ENCODE assay signal across 8 cellular contexts in genomic region chr21:14403681-14404318, GRCh38. TPM values are rescaled to one million over a fixed set of nuclear protein-coding genes. Genes with fewer than 3 reads are reported as not detected.
A peak's percentile ranks its signal among the peaks of the same experiment; 100 is the strongest.
DNase-seq lines count a peak whose midpoint lies in the region; ATAC-seq and TF ChIP-seq lines count a peak whose summit lies in the region.

No MANE protein-coding gene starts in this region.

- H3K4me1 ChIP-seq in GM23338 (ENCODE audit: insufficient read depth): no peaks in the 10 kb centered on the region
- H3K4me1 ChIP-seq in naive thymus-derived CD4-positive, alpha-beta T cell (ENCODE audit: control insufficient read depth in 2 of 2, insufficient read depth in 2 of 2, low read length in 2 of 2): no peaks in the 10 kb centered on the region

- no peak overlapping the region for H3K27ac Mint-ChIP-seq in GM23338
- no peak overlapping the region for H3K27ac Mint-ChIP-seq in naive thymus-derived CD4-positive, alpha-beta T cell

- no peaks in the 10 kb centered on the region for H3K27me3 Mint-ChIP-seq in GM23338 (ENCODE audit: insufficient read depth, low read depth, poor library complexity)
- H3K27me3 Mint-ChIP-seq in naive thymus-derived CD4-positive, alpha-beta T cell: peaks cover 0 to 1% (median 0%) of the 10 kb centered on the region in 5 donors

- no peaks in the 10 kb centered on the region for H3K4me1 Mint-ChIP-seq in GM23338
- H3K4me1 Mint-ChIP-seq in naive thymus-derived CD4-positive, alpha-beta T cell: no peaks in the 10 kb centered on the region

- DNase-seq in DMS53 treated with DMSO at 0.1 percent for 48 hours (lab: John Stamatoyannopoulos, UW; ENCODE audit: unreplicated experiment) (peak; percentile 30), GM23338 (ENCODE audit: low spot score) (peak; percentile 46), NCI-H748 treated with DMSO at 0.1 percent for 48 hours (lab: John Stamatoyannopoulos, UW) (peak; percentile 15), dedifferentiated amniotic fluid mesenchymal stem cell (ENCODE audit: extremely low spot score) (peak; percentile 49), MG63 (no peak), globus pallidus (ENCODE audit: low spot score) (no peak)
- DNase-seq in naive thymus-derived CD4-positive, alpha-beta T cell: peak in 5 of 9 donors; percentile 19 to 55 (median 39)

- H3K27ac ChIP-seq in GM23338 (ENCODE audit: low read depth): no peak overlapping the region
- no peak overlapping the region for H3K27ac ChIP-seq in naive thymus-derived CD4-positive, alpha-beta T cell (ENCODE audit: low read depth, low read length)

- TF ChIP-seq CTCF in GM23338 (conservative IDR thresholded peaks at IDR 0.05; ENCODE audit: low read depth in 2 of 2): peak; percentile 53 to 66

- no peak overlapping the region for H2AFZ ChIP-seq in GM23338

- H4K20me1 ChIP-seq in GM23338 (replicated peaks; ENCODE audit: insufficient read depth): no peaks in the 10 kb centered on the region

- H3K36me3 Mint-ChIP-seq in GM23338 (ENCODE audit: low read depth): no peaks in the 10 kb centered on the region
- peaks cover 0 to 2% (median 0%) of the 10 kb centered on the region in 5 donors for H3K36me3 Mint-ChIP-seq in naive thymus-derived CD4-positive, alpha-beta T cell

- H3K27me3 ChIP-seq in GM23338 (ENCODE audit: insufficient read depth): no peaks in the 10 kb centered on the region
- H3K27me3 ChIP-seq in naive thymus-derived CD4-positive, alpha-beta T cell (ENCODE audit: control insufficient read depth in 2 of 2, insufficient read depth in 2 of 2, low read length in 2 of 2): no peaks in the 10 kb centered on the region
- H3K27me3 ChIP-seq in MG63: no peaks in the 10 kb centered on the region

- no peak overlapping the region for H3K4me3 Mint-ChIP-seq in GM23338
- no peak overlapping the region for H3K4me3 Mint-ChIP-seq in naive thymus-derived CD4-positive, alpha-beta T cell

- no peak overlapping the region for H3K4me3 ChIP-seq in GM23338
- H3K4me3 ChIP-seq in naive thymus-derived CD4-positive, alpha-beta T cell (ENCODE audit: low read length): no peak overlapping the region
- H3K4me3 ChIP-seq in MG63: no peak overlapping the region

- no peaks in the 10 kb centered on the region for H3K36me3 ChIP-seq in GM23338 (ENCODE audit: insufficient read depth)
- H3K36me3 ChIP-seq in naive thymus-derived CD4-positive, alpha-beta T cell (ENCODE audit: control insufficient read depth in 2 of 3, insufficient read depth in 3 of 3, low read length in 3 of 3): no peaks in the 10 kb centered on the region
- H3K36me3 ChIP-seq in MG63: no peaks in the 10 kb centered on the region

- H3F3A ChIP-seq in GM23338 (replicated peaks; ENCODE audit: low read depth): no peaks in the 10 kb centered on the region

- POLR2A ChIA-PET in naive thymus-derived CD4-positive, alpha-beta T cell (lab: Charles Lee): no interaction called here

- H3K79me2 ChIP-seq in GM23338 (replicated peaks; ENCODE audit: insufficient read depth): no peaks in the 10 kb centered on the region

- ATAC-seq in GM23338: no peak
- peak; percentile 79 for ATAC-seq in naive thymus-derived CD4-positive, alpha-beta T cell
- no peak for ATAC-seq in HG03139 (IDR thresholded peaks at IDR 0.05; ENCODE audit: unreplicated experiment)

- H3K4me2 ChIP-seq in GM23338: no peak overlapping the region

- intact Hi-C loops in naive thymus-derived CD4-positive, alpha-beta T cell (cut with micrococcal nuclease): loop anchor here (1.0 to 5.0 kb wide), 7 partner anchors 335 to 1189 kb away; partner anchors contain the start of gene NRIP1 (in 2 of the 2)

- no peaks in the 10 kb centered on the region for H3K9me3 ChIP-seq in naive thymus-derived CD4-positive, alpha-beta T cell (ENCODE audit: control insufficient read depth in 2 of 3, low read length in 3 of 3)
- no peaks in the 10 kb centered on the region for H3K9me3 ChIP-seq in MG63

- no peaks in the 10 kb centered on the region for H3K9me2 ChIP-seq in GM23338 (ENCODE audit: insufficient read depth)

- H3K9me3 Mint-ChIP-seq in GM23338: no peaks in the 10 kb centered on the region
- H3K9me3 Mint-ChIP-seq in naive thymus-derived CD4-positive, alpha-beta T cell: peaks cover 0 to 5% (median 0%) of the 10 kb centered on the region in 11 donors

- CTCF ChIA-PET in naive thymus-derived CD4-positive, alpha-beta T cell (lab: Charles Lee): interaction anchor here (0.6 to 1.4 kb wide), 3 partner anchors 79 to 371 kb away, joined by 3 to 6 read pairs (median 4); no protein-coding TSS in a partner anchor

TF ChIP-seq in GM23338, 12 proteins besides CTCF, POLR2A, EP300 and RAD21:
- no peak for TF ChIP-seq EZH2phosphoT487 (IDR thresholded peaks at IDR 0.05; ENCODE audit: unreplicated experiment)
- no peak for TF ChIP-seq JUNB (IDR thresholded peaks at IDR 0.05; ENCODE audit: unreplicated experiment)
- no peak for TF ChIP-seq CREB1 (CRISPR knock-in tag; IDR thresholded peaks at IDR 0.05; ENCODE audit: low read depth)
- TF ChIP-seq ZNF114 (CRISPR knock-in tag; IDR thresholded peaks at IDR 0.05): no peak
- TF ChIP-seq NANOG (IDR thresholded peaks at IDR 0.05; ENCODE audit: borderline replicate concordance): no peak
- TF ChIP-seq EZH2 (IDR thresholded peaks at IDR 0.05; ENCODE audit: low read depth, unreplicated experiment): no peak

RNA-seq across cellular contexts. Expression of gene HSPA13, which starts 20.9 kb away (rescaled TPM):
- total RNA-seq in GM23338 (2014; rRNA removed; shearing (Covaris generic)): 34.8 and 39.0 TPM in 2 replicates
- polyA plus RNA-seq in GM23338 (2016; fragmentation: Nextera tagmentation; extraction: Ambion mirVana): 16.6 and 17.7 TPM in 2 replicates
- total RNA-seq in naive thymus-derived CD4-positive, alpha-beta T cell: 10 to 100 TPM; 16.9 to 38.1 (median 26.7) TPM
- 10 to 100 TPM in 1 of 2 donors, 1 to 10 TPM in 1; 9.2 to 11.5 TPM for polyA plus RNA-seq in naive thymus-derived CD4-positive, alpha-beta T cell
- 16.0 and 19.2 TPM in 2 replicates for total RNA-seq in MG63 (2014; rRNA removed; shearing (Covaris generic); ENCODE audit: low replicate concordance)

Comparison
In these comparisons a context has a peak if more than half of its experiments do, and no peak if none do; other contexts are left out.
1. DNase-seq: peak in DMS53 treated with DMSO at 0.1 percent for 48 hours (single experiment), GM23338 (single experiment), NCI-H748 treated with DMSO at 0.1 percent for 48 hours (single experiment), dedifferentiated amniotic fluid mesenchymal stem cell (single experiment) and naive thymus-derived CD4-positive, alpha-beta T cell (5 of 9); none in MG63 (single experiment) and globus pallidus (single experiment).